23 cellular contexts compared by ENCODE assay signal in the genomic region with DNA sequence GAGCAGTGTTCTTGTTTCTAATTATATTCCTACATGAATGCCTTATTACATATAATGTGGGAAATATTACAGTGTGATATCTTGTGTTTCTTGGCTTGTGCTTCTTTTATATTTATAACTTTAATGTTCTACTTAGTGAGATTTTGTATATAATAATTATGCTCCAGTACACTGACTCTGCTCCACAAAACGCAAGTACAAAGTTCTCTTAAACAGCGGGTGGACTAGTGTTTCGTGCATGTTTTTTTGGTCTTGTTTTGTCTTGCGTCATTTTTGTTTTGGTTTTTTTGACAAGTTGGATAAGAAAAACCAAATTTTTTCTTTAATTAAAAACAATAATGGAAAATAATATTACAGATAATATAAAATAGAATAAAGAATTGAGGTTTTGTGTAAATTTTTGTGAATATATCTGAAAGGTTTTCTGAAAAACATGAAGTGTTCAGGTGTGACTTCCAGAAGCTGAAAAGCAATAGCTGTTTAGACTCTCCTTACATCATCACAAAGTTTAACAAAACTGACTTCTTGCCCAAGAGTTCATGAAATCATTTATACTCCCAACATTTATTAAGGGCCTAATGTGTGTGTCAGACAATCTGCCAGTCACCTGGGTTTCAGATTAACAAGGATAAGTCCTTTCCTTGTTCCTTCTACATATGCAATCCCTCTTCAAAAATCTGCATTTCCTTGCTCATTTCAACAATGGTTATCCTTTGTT.
DNase-seq lines count a peak whose midpoint lies in the region; ATAC-seq, FAIRE-seq and TF ChIP-seq lines count a peak whose summit lies in the region.
"Had no signal": no experiment of that assay in that cellular context is flagged by ENCODE, and none has a peak within 500 bp of the region (broad histone marks: within the 10 kb centered on the region; RNA-seq: fewer than 3 reads in every experiment).

No MANE protein-coding gene starts in this region.

- POLR2A ChIA-PET in Caco-2 (lab: Charles Lee) = no interaction called here

- peak in 3 of 4 donors; percentile 16 to 42 (median 26) for ATAC-seq in pancreas
- ATAC-seq: SK-N-SH treated with all-trans-retinoic acid at 6 μM for 48 hours had no signal

- TF ChIP-seq CTCF in Caco-2 (IDR thresholded peaks at IDR 0.05; ENCODE audit: insufficient read depth in 1 of 2, low read depth in 1 of 2, low read length in 1 of 2, severe bottlenecking in 1 of 2, unreplicated experiment in 1 of 2) = no peak
- no peak for TF ChIP-seq CTCF in VCaP (conservative IDR thresholded peaks at IDR 0.05)
- no peak for TF ChIP-seq CTCF in hepatocyte (IDR thresholded peaks at IDR 0.05; ENCODE audit: poor library complexity)
- TF ChIP-seq CTCF in pancreas (IDR thresholded peaks at IDR 0.05) = no peak
- no peak for TF ChIP-seq CTCF in spleen (IDR thresholded peaks at IDR 0.05 in 8 of 11, conservative IDR thresholded peaks at IDR 0.05 in 3 of 11)

- peak overlapping the region; percentile 3 for H3K4me2 ChIP-seq in hepatocyte
- H3K4me2 ChIP-seq: BLaER1, KMS-11 had no signal

- no peaks in the 10 kb centered on the region for H3K27me3 Mint-ChIP-seq in Caco-2 (ENCODE audit: insufficient read depth, unreplicated experiment)
- H3K27me3 Mint-ChIP-seq in activated naive CD8-positive, alpha-beta T cell treated with anti-CD3 and anti-CD28 coated beads for 36 hours = no peaks in the 10 kb centered on the region
- H3K27me3 Mint-ChIP-seq: CD4-positive, CD25-positive, alpha-beta regulatory T cell had no signal

- intact Hi-C loops in Caco-2 (cut with micrococcal nuclease; ENCODE audit: unreplicated experiment) (loop anchor here (2.0 kb wide), 2 partner anchors 49 to 143 kb away; no protein-coding TSS in a partner anchor), pancreas (cut with DNase I) (no loop called here), spleen (cut with DNase I; ENCODE audit: low total_unique reads) (no loop called here)

- peaks cover 13% of the 10 kb centered on the region for H3K9me3 Mint-ChIP-seq in Caco-2 (ENCODE audit: unreplicated experiment)
- H3K9me3 Mint-ChIP-seq in activated naive CD8-positive, alpha-beta T cell treated with anti-CD3 and anti-CD28 coated beads for 36 hours = no peaks in the 10 kb centered on the region
- H3K9me3 Mint-ChIP-seq: CD4-positive, CD25-positive, alpha-beta regulatory T cell had no signal

- H3K9me2 ChIP-seq in hepatocyte (replicated peaks; ENCODE audit: insufficient read depth) = no peaks in the 10 kb centered on the region

- H3K4me3 ChIP-seq in Caco-2 (ENCODE audit: low read depth, low read length) = no peak overlapping the region
- no peak overlapping the region for H3K4me3 ChIP-seq in hepatocyte
- no peak overlapping the region for H3K4me3 ChIP-seq in pancreas
- no peak overlapping the region for H3K4me3 ChIP-seq in spleen
- H3K4me3 ChIP-seq: BLaER1, GM23248, SJCRH30 had no signal

- no TSS peak for BruUV-seq in Caco-2 (replicated peaks; lab: Mats Ljungman, UMichigan)

- no peak for TF ChIP-seq POLR2A in spleen (IDR thresholded peaks at IDR 0.05)

- H3K27me3 ChIP-seq in Caco-2 (replicated peaks; ENCODE audit: control insufficient read depth, insufficient read depth, low read length) (no peaks in the 10 kb centered on the region), hepatocyte (no peaks in the 10 kb centered on the region), pancreas (no peaks in the 10 kb centered on the region), spleen (replicated peaks in 1 of 7) (no peaks in the 10 kb centered on the region)
- H3K27me3 ChIP-seq: BLaER1, SJCRH30 had no signal

- H3K4me1 Mint-ChIP-seq in Caco-2 (ENCODE audit: low read depth, unreplicated experiment) = peaks cover 44% of the 10 kb centered on the region
- no peaks in the 10 kb centered on the region for H3K4me1 Mint-ChIP-seq in activated naive CD8-positive, alpha-beta T cell treated with anti-CD3 and anti-CD28 coated beads for 36 hours
- H3K4me1 Mint-ChIP-seq: CD4-positive, CD25-positive, alpha-beta regulatory T cell had no signal

- no peak overlapping the region for H2AFZ ChIP-seq in hepatocyte
- H2AFZ ChIP-seq: GM23248 had no signal

- no peak for FAIRE-seq in pancreas (lab: Jason Lieb, UNC)
- FAIRE-seq: A204.1, D721Med, GM19239 had no signal

- H3K4me3 Mint-ChIP-seq in Caco-2 (ENCODE audit: unreplicated experiment) = no peak overlapping the region
- H3K4me3 Mint-ChIP-seq in activated naive CD8-positive, alpha-beta T cell treated with anti-CD3 and anti-CD28 coated beads for 36 hours = no peak overlapping the region
- H3K4me3 Mint-ChIP-seq: CD4-positive, CD25-positive, alpha-beta regulatory T cell had no signal

- no peak for DNase-seq in Caco-2
- no peak for DNase-seq in hepatocyte (ENCODE audit: low spot score)
- DNase-seq in pancreas = no peak
- no peak for DNase-seq in stimulated activated naive CD4-positive, alpha-beta T cell (lab: John Stamatoyannopoulos, UW)
- DNase-seq in globus pallidus (ENCODE audit: low spot score) = no peak
- no peak for DNase-seq in spleen
- DNase-seq in activated naive CD8-positive, alpha-beta T cell treated with anti-CD3 and anti-CD28 coated beads for 36 hours = no peak
- DNase-seq: CD4-positive, CD25-positive, alpha-beta regulatory T cell; GM23248; H7; IMR-90; MM.1S; NCI-H1694 treated with DMSO at 0.1 percent for 48 hours; NCI-H345; NCI-H510A treated with DMSO at 0.1 percent for 48 hours; SJCRH30 had no signal

- H3K27ac Mint-ChIP-seq in Caco-2 (ENCODE audit: unreplicated experiment) = peak overlapping the region; percentile 40
- no peak overlapping the region for H3K27ac Mint-ChIP-seq in activated naive CD8-positive, alpha-beta T cell treated with anti-CD3 and anti-CD28 coated beads for 36 hours
- H3K27ac Mint-ChIP-seq: CD4-positive, CD25-positive, alpha-beta regulatory T cell had no signal

- WGBS in hepatocyte (ENCODE audit: low lambda C conversion rate, missing lambda C conversion rate) = 80% methylated on average over 4 of the region's 4 CpGs
- WGBS in pancreas, 2 donors = 46 to 52% methylated on average over 4 of the region's 4 CpGs
- 94 to 98% (median 96%) methylated on average over 4 of the region's 4 CpGs for WGBS in spleen, 5 donors

- H3K36me3 ChIP-seq in Caco-2 (ENCODE audit: control insufficient read depth, insufficient read depth, low read length) = no peaks in the 10 kb centered on the region
- no peaks in the 10 kb centered on the region for H3K36me3 ChIP-seq in hepatocyte (replicated peaks; ENCODE audit: insufficient read depth, low read depth)
- H3K36me3 ChIP-seq in pancreas = no peaks in the 10 kb centered on the region
- no peaks in the 10 kb centered on the region for H3K36me3 ChIP-seq in spleen
- H3K36me3 ChIP-seq: BLaER1, SJCRH30 had no signal

- H4K20me1 ChIP-seq in hepatocyte (ENCODE audit: insufficient read depth, poor library complexity, severe bottlenecking) = no peaks in the 10 kb centered on the region
- H4K20me1 ChIP-seq: BLaER1 had no signal

- peaks cover 48% of the 10 kb centered on the region for H3K4me1 ChIP-seq in Caco-2
- peaks cover 19% of the 10 kb centered on the region for H3K4me1 ChIP-seq in hepatocyte (ENCODE audit: insufficient read depth)
- peaks cover 0 to 26% (median 19%) of the 10 kb centered on the region in 3 donors for H3K4me1 ChIP-seq in pancreas
- H3K4me1 ChIP-seq in spleen = no peaks in the 10 kb centered on the region
- H3K4me1 ChIP-seq: BLaER1, SJCRH30 had no signal

- CTCF ChIA-PET in Caco-2 (lab: Charles Lee) = no interaction called here

- no peaks in the 10 kb centered on the region for H3K36me3 Mint-ChIP-seq in Caco-2 (ENCODE audit: insufficient read depth, unreplicated experiment)
- H3K36me3 Mint-ChIP-seq in activated naive CD8-positive, alpha-beta T cell treated with anti-CD3 and anti-CD28 coated beads for 36 hours = no peaks in the 10 kb centered on the region
- H3K36me3 Mint-ChIP-seq: CD4-positive, CD25-positive, alpha-beta regulatory T cell had no signal

- no peaks in the 10 kb centered on the region for H3K79me2 ChIP-seq in hepatocyte

- H3K27ac ChIP-seq in VCaP = peak overlapping the region; percentile 92
- H3K27ac ChIP-seq in hepatocyte = peak overlapping the region; percentile 41
- H3K27ac ChIP-seq in pancreas = no peak overlapping the region
- no peak overlapping the region for H3K27ac ChIP-seq in spleen
- H3K27ac ChIP-seq: BLaER1, GM23248, KMS-11, SJCRH30 had no signal

- H3K9me3 ChIP-seq in Caco-2 (no peaks in the 10 kb centered on the region), hepatocyte (ENCODE audit: low read depth) (no peaks in the 10 kb centered on the region), pancreas (no peaks in the 10 kb centered on the region), spleen (no peaks in the 10 kb centered on the region)
- H3K9me3 ChIP-seq: BLaER1, SJCRH30 had no signal

Comparison
In these comparisons a context has a peak if more than half of its experiments do, and no peak if none do; other contexts are left out.
1. H3K27ac ChIP-seq: peak in VCaP (single experiment) and hepatocyte (single experiment); none in pancreas (0 of 4) and spleen (0 of 8).